8 cellular contexts compared by ENCODE assay signal in the genomic region with DNA sequence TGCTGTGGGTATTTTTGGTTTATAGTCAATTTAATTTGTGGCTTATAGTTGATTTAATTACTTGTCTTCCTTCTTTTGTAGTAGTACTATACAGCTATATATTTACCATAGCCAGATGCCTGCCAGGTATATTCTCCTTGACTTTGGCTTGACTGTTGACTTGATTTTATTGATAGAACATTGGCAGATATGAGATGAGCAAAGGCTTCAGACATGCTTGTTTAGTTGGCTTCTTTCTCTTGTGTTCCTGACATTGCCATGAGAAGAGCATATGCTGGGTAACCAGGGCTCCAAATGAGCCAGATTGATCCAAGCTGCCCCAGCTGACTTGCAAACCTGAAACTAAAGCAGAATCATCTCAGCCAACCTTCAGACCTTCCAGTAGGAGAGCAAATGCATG.
"Had no signal": no experiment of that assay in that cellular context is flagged by ENCODE, and none has a peak within 500 bp of the region (broad histone marks: within the 10 kb centered on the region; RNA-seq: fewer than 3 reads in every experiment).

No MANE protein-coding gene starts in this region.

- DNase-seq: IMR-90, KBM-7, KG1 had no signal

- H3K27me3 Mint-ChIP-seq: IgD-negative memory B cell had no signal

- H3K36me3 Mint-ChIP-seq: IgD-negative memory B cell had no signal

- H3K4me3 Mint-ChIP-seq: IgD-negative memory B cell had no signal

- H3K4me1 Mint-ChIP-seq: IgD-negative memory B cell had no signal

- H3K27ac Mint-ChIP-seq: IgD-negative memory B cell had no signal

- H3K27ac ChIP-seq: HL-60, KMS-11 had no signal

- ATAC-seq: HepG2, K562 had no signal

- H3K4me3 ChIP-seq: K562 had no signal
